Comparison of ENCODE assay signal across 11 cellular contexts in genomic region chr7:100642534-100642907, GRCh38. TPM values are rescaled to one million over a fixed set of nuclear protein-coding genes. Genes with fewer than 3 reads are reported as not detected.
DNase-seq lines count a peak whose midpoint lies in the region; ATAC-seq and TF ChIP-seq lines count a peak whose summit lies in the region.
"Had no signal": no experiment of that assay in that cellular context is flagged by ENCODE, and none has a peak within 500 bp of the region (broad histone marks: within the 10 kb centered on the region; RNA-seq: fewer than 3 reads in every experiment).

No MANE protein-coding gene starts in this region.

- H3K4me1 Mint-ChIP-seq in IgD-negative memory B cell (peaks cover 8 to 11% (median 9%) of the 10 kb centered on the region in 3 donors), nephron progenitor cell (peaks cover 32% of the 10 kb centered on the region)
- no peaks in the 10 kb centered on the region for H3K4me1 Mint-ChIP-seq in activated T-cell treated with anti-CD3 and anti-CD28 coated beads, Interleukin-2, amount 50 U/mL, for 4 hours (ENCODE audit: low read depth)

- peaks cover 3% of the 10 kb centered on the region for H3K36me3 Mint-ChIP-seq in IgD-negative memory B cell
- H3K36me3 Mint-ChIP-seq in activated T-cell treated with anti-CD3 and anti-CD28 coated beads, Interleukin-2, amount 50 U/mL, for 4 hours (ENCODE audit: insufficient read depth) = no peaks in the 10 kb centered on the region
- H3K36me3 Mint-ChIP-seq in nephron progenitor cell (ENCODE audit: low read depth) = no peaks in the 10 kb centered on the region

- DNase-seq in NCI-H1436 (lab: John Stamatoyannopoulos, UW) = peak; percentile 39
- DNase-seq in NCI-H1436 treated with DMSO at 0.1 percent for 48 hours (lab: John Stamatoyannopoulos, UW) = no peak
- DNase-seq in activated T-cell treated with anti-CD3 and anti-CD28 coated beads, Interleukin-2, amount 50 U/mL, for 4 hours = no peak
- DNase-seq in nephron progenitor cell = peak; percentile 27
- DNase-seq in psoas muscle = no peak
- no peak for DNase-seq in hippocampal formation (lab: John Stamatoyannopoulos, UW)
- DNase-seq: 8988T, heart right ventricle had no signal

- H3K4me3 Mint-ChIP-seq in IgD-negative memory B cell = peak overlapping the region; percentile 25 to 90 (median 57)
- no peak overlapping the region for H3K4me3 Mint-ChIP-seq in activated T-cell treated with anti-CD3 and anti-CD28 coated beads, Interleukin-2, amount 50 U/mL, for 4 hours
- H3K4me3 Mint-ChIP-seq in nephron progenitor cell = no peak overlapping the region

- peaks cover 13% of the 10 kb centered on the region for H3K27me3 Mint-ChIP-seq in IgD-negative memory B cell
- peaks cover 12% of the 10 kb centered on the region for H3K27me3 Mint-ChIP-seq in activated T-cell treated with anti-CD3 and anti-CD28 coated beads, Interleukin-2, amount 50 U/mL, for 4 hours (ENCODE audit: low read depth)
- peaks cover 30% of the 10 kb centered on the region for H3K27me3 Mint-ChIP-seq in nephron progenitor cell (ENCODE audit: low read depth, poor library complexity)

- H3K4me1 ChIP-seq in psoas muscle = no peaks in the 10 kb centered on the region
- H3K4me1 ChIP-seq: HAP-1, heart right ventricle had no signal

- no peaks in the 10 kb centered on the region for H3K9me3 ChIP-seq in psoas muscle
- H3K9me3 ChIP-seq: HAP-1, heart right ventricle had no signal

- no peaks in the 10 kb centered on the region for H3K36me3 ChIP-seq in psoas muscle (ENCODE audit: insufficient read depth in 1 of 2, low read depth in 1 of 2)
- H3K36me3 ChIP-seq: HAP-1, heart right ventricle had no signal

- H3K27ac Mint-ChIP-seq in IgD-negative memory B cell (peak overlapping the region in 1 of 3 donors; percentile 18), nephron progenitor cell (no peak overlapping the region)

- peaks cover 0 to 38% (median 16%) of the 10 kb centered on the region in 3 donors for H3K27me3 ChIP-seq in psoas muscle (ENCODE audit: insufficient read depth in 3 of 3, low read length in 2 of 3)

- H3K27ac ChIP-seq in psoas muscle = no peak overlapping the region
- H3K27ac ChIP-seq: heart right ventricle had no signal

- WGBS in psoas muscle, 3 donors = 38 to 50% (median 50%) methylated on average over 10 to 11 of the region's 11 CpGs

- intact Hi-C loops in psoas muscle (cut with DNase I) = no loop called here

- ATAC-seq in activated T-cell treated with anti-CD3 and anti-CD28 coated beads, Interleukin-2, amount 50 U/mL, for 4 hours = peak; percentile 50 to 72
- no peak for ATAC-seq in psoas muscle
- no peak for ATAC-seq in HG02571 (IDR thresholded peaks at IDR 0.05; ENCODE audit: unreplicated experiment)

- H3K4me3 ChIP-seq in psoas muscle = no peak overlapping the region
- H3K4me3 ChIP-seq: HAP-1, heart right ventricle had no signal

- H3K9me3 Mint-ChIP-seq in IgD-negative memory B cell = no peaks in the 10 kb centered on the region
- no peaks in the 10 kb centered on the region for H3K9me3 Mint-ChIP-seq in activated T-cell treated with anti-CD3 and anti-CD28 coated beads, Interleukin-2, amount 50 U/mL, for 4 hours
- no peaks in the 10 kb centered on the region for H3K9me3 Mint-ChIP-seq in nephron progenitor cell

- TF ChIP-seq CTCF in nephron progenitor cell (IDR thresholded peaks at IDR 0.05) (no peak), psoas muscle (IDR thresholded peaks at IDR 0.05) (no peak)

RNA-seq across cellular contexts. Expression of gene TFR2, which starts 1.2 kb away (rescaled TPM):
- 0.44 TPM for polyA plus RNA-seq in IgD-negative memory B cell
- total RNA-seq in activated T-cell treated with anti-CD3 and anti-CD28 coated beads, Interleukin-2, amount 50 U/mL, for 4 hours = 10 to 100 TPM; 11.8 to 16.1 (median 15.4) TPM
- not detected for total RNA-seq in psoas muscle
- under 1 TPM in 2 of 3 donors, not detected in 1; 0.04 to 0.36 TPM for polyA plus RNA-seq in psoas muscle

RNA-seq across cellular contexts. Expression of gene ACTL6B, which starts 13.7 kb away (rescaled TPM):
- not detected for polyA plus RNA-seq in IgD-negative memory B cell
- not detected for total RNA-seq in activated T-cell treated with anti-CD3 and anti-CD28 coated beads, Interleukin-2, amount 50 U/mL, for 4 hours
- not detected for total RNA-seq in psoas muscle
- polyA plus RNA-seq in psoas muscle = under 1 TPM in 1 of 3 donors, not detected in 2; 0.03 TPM
- total RNA-seq: heart right ventricle had no signal
- polyA plus RNA-seq: heart right ventricle had no signal

RNA-seq across cellular contexts. Expression of gene MOSPD3, which starts 30.2 kb away (rescaled TPM):
- 14.4 TPM for polyA plus RNA-seq in IgD-negative memory B cell
- total RNA-seq in activated T-cell treated with anti-CD3 and anti-CD28 coated beads, Interleukin-2, amount 50 U/mL, for 4 hours = 1 to 10 TPM; 7.8 to 8.4 (median 7.9) TPM
- 1 to 10 TPM; 6.2 to 7.0 (median 6.4) TPM for total RNA-seq in psoas muscle
- 10 to 100 TPM in 1 of 3 donors, 1 to 10 TPM in 2; 7.7 to 11.3 (median 7.9) TPM for polyA plus RNA-seq in psoas muscle

RNA-seq across cellular contexts. Expression of gene GNB2, which starts 31.0 kb away (rescaled TPM):
- polyA plus RNA-seq in IgD-negative memory B cell (62.7 TPM), psoas muscle (100 to 1,000 TPM; 112 to 148 (median 117) TPM)
- 100 to 1,000 TPM; 209 to 231 (median 215) TPM for total RNA-seq in activated T-cell treated with anti-CD3 and anti-CD28 coated beads, Interleukin-2, amount 50 U/mL, for 4 hours
- total RNA-seq in psoas muscle = 100 to 1,000 TPM in 3 of 4 donors, 10 to 100 TPM in 1; 87.1 to 130 (median 121) TPM

RNA-seq across cellular contexts. Expression of gene PCOLCE, which starts 40.4 kb away (rescaled TPM):
- polyA plus RNA-seq in IgD-negative memory B cell = 0.98 TPM
- 1 to 10 TPM; 1.4 to 3.1 (median 2.0) TPM for total RNA-seq in activated T-cell treated with anti-CD3 and anti-CD28 coated beads, Interleukin-2, amount 50 U/mL, for 4 hours
- 10 to 100 TPM in 2 of 4 donors, 1 to 10 TPM in 2; 6.2 to 16.9 (median 9.7) TPM for total RNA-seq in psoas muscle
- polyA plus RNA-seq in psoas muscle = 10 to 100 TPM in 1 of 3 donors, 1 to 10 TPM in 2; 4.2 to 11.5 (median 7.7) TPM

Comparison
In these comparisons a context has a peak if more than half of its experiments do, and no peak if none do; other contexts are left out.
1. DNase-seq: peak in NCI-H1436 (single experiment) and nephron progenitor cell (single experiment); none in NCI-H1436 treated with DMSO at 0.1 percent for 48 hours (single experiment), activated T-cell treated with anti-CD3 and anti-CD28 coated beads, Interleukin-2, amount 50 U/mL, for 4 hours (single experiment), psoas muscle (0 of 2) and hippocampal formation (0 of 2).
2. H3K4me3 Mint-ChIP-seq: peak in IgD-negative memory B cell (4 of 4); none in activated T-cell treated with anti-CD3 and anti-CD28 coated beads, Interleukin-2, amount 50 U/mL, for 4 hours (single experiment) and nephron progenitor cell (single experiment).
3. ATAC-seq: peak in activated T-cell treated with anti-CD3 and anti-CD28 coated beads, Interleukin-2, amount 50 U/mL, for 4 hours (2 of 2); none in psoas muscle (0 of 4) and HG02571 (single experiment).
4. RNA of gene TFR2, which starts 1.2 kb away (total RNA-seq): 11.8 to 16.1 TPM in activated T-cell treated with anti-CD3 and anti-CD28 coated beads, Interleukin-2, amount 50 U/mL, for 4 hours; not detected in psoas muscle; every median in the first group is over 10 times any median in the second.